ENCODE assay signal across 10 cellular contexts in the genomic region with DNA sequence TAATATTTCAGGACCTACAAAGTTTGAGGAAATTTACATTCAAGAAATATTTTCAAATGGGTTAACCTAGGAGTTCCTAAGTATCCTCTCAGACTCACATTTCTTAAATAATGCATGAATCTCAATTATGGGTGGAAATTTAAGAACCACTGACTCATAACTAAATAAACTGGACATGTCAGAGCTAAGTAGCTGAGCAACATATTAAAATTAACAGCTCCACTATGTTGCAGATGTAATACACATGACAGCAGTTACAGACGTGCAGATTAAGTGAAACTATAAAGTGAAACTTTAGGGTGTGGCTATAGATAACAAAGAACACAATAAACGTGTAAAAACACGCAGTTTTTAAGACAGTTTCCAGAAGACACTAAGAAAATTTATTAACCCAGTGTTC.
A peak's percentile ranks its signal among the peaks of the same experiment; 100 is the strongest.
DNase-seq lines count a peak whose midpoint lies in the region; ATAC-seq and TF ChIP-seq lines count a peak whose summit lies in the region.
"Had no signal": no experiment of that assay in that cellular context is flagged by ENCODE, and none has a peak within 500 bp of the region (broad histone marks: within the 10 kb centered on the region; RNA-seq: fewer than 3 reads in every experiment).

No MANE protein-coding gene starts in this region.

- peaks cover 28 to 68% of the 10 kb centered on the region in 2 donors for H3K4me1 Mint-ChIP-seq in stimulated activated naive B cell treated with anti-CD40 and anti-IgM and Interleukin-4, amounts not matched to agents 10 μg/mL and 1 μg/mL and 100 μg/mL, for 72 hours
- H3K4me1 Mint-ChIP-seq in stimulated activated naive CD8-positive, alpha-beta T cell treated with anti-CD3 and anti-CD28 coated beads, Interleukin-15, amount 100 ng/mL, for 72 hours: peaks cover 6% of the 10 kb centered on the region

- H3K4me3 ChIP-seq in OCI-LY3 (ENCODE audit: low read length): no peak overlapping the region
- H3K4me3 ChIP-seq in WERI-Rb-1 (ENCODE audit: low read depth, low read length): no peak overlapping the region
- H3K4me3 ChIP-seq: thoracic aorta had no signal

- H3K4me3 Mint-ChIP-seq in stimulated activated naive B cell treated with anti-CD40 and anti-IgM and Interleukin-4, amounts not matched to agents 10 μg/mL and 1 μg/mL and 100 μg/mL, for 72 hours: peak overlapping the region; percentile 25 to 38
- H3K4me3 Mint-ChIP-seq in stimulated activated naive CD8-positive, alpha-beta T cell treated with anti-CD3 and anti-CD28 coated beads, Interleukin-15, amount 100 ng/mL, for 72 hours: no peak overlapping the region
- H3K4me3 Mint-ChIP-seq: T-helper 2 cell treated with Interferon-gamma antibody and Interleukin-4, amounts not matched to agents 5 μg/mL and 100 μg/mL, for 36 hours had no signal

- peak overlapping the region; percentile 5; the same call in 1 of the 2 replicates for H3K4me2 ChIP-seq in OCI-LY3 (ENCODE audit: low read length)

- DNase-seq in GM20000 (ENCODE audit: low spot score) (peak; percentile 49), fibroblast of peridontal ligament (ENCODE audit: extremely low read depth) (peak; percentile 61), NCI-H510A treated with DMSO at 0.1 percent for 48 hours (lab: John Stamatoyannopoulos, UW) (no peak), WERI-Rb-1 (no peak), UCSD-AML1 (lab: John Stamatoyannopoulos, UW; ENCODE audit: unreplicated experiment) (no peak)
- DNase-seq in stimulated activated naive B cell treated with anti-CD40 and anti-IgM and Interleukin-4, amounts not matched to agents 10 μg/mL and 1 μg/mL and 100 μg/mL, for 72 hours: no peak
- no peak for DNase-seq in stimulated activated naive CD8-positive, alpha-beta T cell treated with anti-CD3 and anti-CD28 coated beads, Interleukin-15, amount 100 ng/mL, for 72 hours

- no peaks in the 10 kb centered on the region for H3K36me3 ChIP-seq in OCI-LY3 (replicated peaks; ENCODE audit: low read depth, low read length)
- H3K36me3 ChIP-seq in WERI-Rb-1: no peaks in the 10 kb centered on the region
- H3K36me3 ChIP-seq: thoracic aorta had no signal

- peak overlapping the region; percentile 67 for H3K27ac Mint-ChIP-seq in stimulated activated naive B cell treated with anti-CD40 and anti-IgM and Interleukin-4, amounts not matched to agents 10 μg/mL and 1 μg/mL and 100 μg/mL, for 72 hours
- no peak overlapping the region for H3K27ac Mint-ChIP-seq in stimulated activated naive CD8-positive, alpha-beta T cell treated with anti-CD3 and anti-CD28 coated beads, Interleukin-15, amount 100 ng/mL, for 72 hours
- H3K27ac Mint-ChIP-seq: T-helper 2 cell treated with Interferon-gamma antibody and Interleukin-4, amounts not matched to agents 5 μg/mL and 100 μg/mL, for 36 hours had no signal

- H2AFZ ChIP-seq in OCI-LY3 (ENCODE audit: low read depth, low read length): no peak overlapping the region

- H3K27ac ChIP-seq in OCI-LY3 (ENCODE audit: low read length) (no peak overlapping the region), WERI-Rb-1 (no peak overlapping the region)
- H3K27ac ChIP-seq: thoracic aorta had no signal

- no peak for TF ChIP-seq CTCF in GM20000 (IDR thresholded peaks at IDR 0.05; ENCODE audit: extremely low read depth, missing control alignments)
- no peak for TF ChIP-seq CTCF in OCI-LY3 (IDR thresholded peaks at IDR 0.05; ENCODE audit: low read depth, low read length)
- TF ChIP-seq CTCF in WERI-Rb-1 (IDR thresholded peaks at IDR 0.05; ENCODE audit: low read depth, low read length): no peak

- peaks cover 2 to 12% of the 10 kb centered on the region in 2 donors for H3K36me3 Mint-ChIP-seq in stimulated activated naive B cell treated with anti-CD40 and anti-IgM and Interleukin-4, amounts not matched to agents 10 μg/mL and 1 μg/mL and 100 μg/mL, for 72 hours

- H3K27me3 Mint-ChIP-seq in stimulated activated naive B cell treated with anti-CD40 and anti-IgM and Interleukin-4, amounts not matched to agents 10 μg/mL and 1 μg/mL and 100 μg/mL, for 72 hours: no peaks in the 10 kb centered on the region
- no peaks in the 10 kb centered on the region for H3K27me3 Mint-ChIP-seq in stimulated activated naive CD8-positive, alpha-beta T cell treated with anti-CD3 and anti-CD28 coated beads, Interleukin-15, amount 100 ng/mL, for 72 hours

- no peaks in the 10 kb centered on the region for H3K79me2 ChIP-seq in OCI-LY3 (ENCODE audit: low read length)

- H3K9me3 ChIP-seq in OCI-LY3 (ENCODE audit: insufficient read depth, low read length) (no peaks in the 10 kb centered on the region), WERI-Rb-1 (ENCODE audit: severe bottlenecking) (no peaks in the 10 kb centered on the region)
- H3K9me3 ChIP-seq: thoracic aorta had no signal

- no peaks in the 10 kb centered on the region for H3K9me3 Mint-ChIP-seq in stimulated activated naive B cell treated with anti-CD40 and anti-IgM and Interleukin-4, amounts not matched to agents 10 μg/mL and 1 μg/mL and 100 μg/mL, for 72 hours
- no peaks in the 10 kb centered on the region for H3K9me3 Mint-ChIP-seq in stimulated activated naive CD8-positive, alpha-beta T cell treated with anti-CD3 and anti-CD28 coated beads, Interleukin-15, amount 100 ng/mL, for 72 hours
- H3K9me3 Mint-ChIP-seq: T-helper 2 cell treated with Interferon-gamma antibody and Interleukin-4, amounts not matched to agents 5 μg/mL and 100 μg/mL, for 36 hours had no signal

- H4K20me1 ChIP-seq in OCI-LY3 (ENCODE audit: insufficient read depth, low read length): no peaks in the 10 kb centered on the region

- no peaks in the 10 kb centered on the region for H3K27me3 ChIP-seq in OCI-LY3 (ENCODE audit: low read depth, low read length)
- H3K27me3 ChIP-seq in WERI-Rb-1 (ENCODE audit: insufficient read depth, low read depth, severe bottlenecking): no peaks in the 10 kb centered on the region

- H3K9ac ChIP-seq in OCI-LY3 (ENCODE audit: low read length): no peak overlapping the region

- peak; percentile 61 to 73 for ATAC-seq in stimulated activated naive B cell treated with anti-CD40 and anti-IgM and Interleukin-4, amounts not matched to agents 10 μg/mL and 1 μg/mL and 100 μg/mL, for 72 hours (replicated peaks)
- ATAC-seq in stimulated activated naive CD8-positive, alpha-beta T cell treated with anti-CD3 and anti-CD28 coated beads, Interleukin-15, amount 100 ng/mL, for 72 hours: no peak

- no peaks in the 10 kb centered on the region for H3K4me1 ChIP-seq in OCI-LY3 (ENCODE audit: low read length)

Comparison
In these comparisons a context has a peak if more than half of its experiments do, and no peak if none do; other contexts are left out.
1. DNase-seq: peak in GM20000 (single experiment) and fibroblast of peridontal ligament (single experiment); none in stimulated activated naive B cell treated with anti-CD40 and anti-IgM and Interleukin-4, amounts not matched to agents 10 μg/mL and 1 μg/mL and 100 μg/mL, for 72 hours (single experiment), stimulated activated naive CD8-positive, alpha-beta T cell treated with anti-CD3 and anti-CD28 coated beads, Interleukin-15, amount 100 ng/mL, for 72 hours (0 of 2), NCI-H510A treated with DMSO at 0.1 percent for 48 hours (single experiment), WERI-Rb-1 (single experiment) and UCSD-AML1 (single experiment).
2. H3K4me3 Mint-ChIP-seq: peak in stimulated activated naive B cell treated with anti-CD40 and anti-IgM and Interleukin-4, amounts not matched to agents 10 μg/mL and 1 μg/mL and 100 μg/mL, for 72 hours (2 of 2); none in stimulated activated naive CD8-positive, alpha-beta T cell treated with anti-CD3 and anti-CD28 coated beads, Interleukin-15, amount 100 ng/mL, for 72 hours (0 of 2).